ENCODE assay signal across 8 cellular contexts in the genomic region with DNA sequence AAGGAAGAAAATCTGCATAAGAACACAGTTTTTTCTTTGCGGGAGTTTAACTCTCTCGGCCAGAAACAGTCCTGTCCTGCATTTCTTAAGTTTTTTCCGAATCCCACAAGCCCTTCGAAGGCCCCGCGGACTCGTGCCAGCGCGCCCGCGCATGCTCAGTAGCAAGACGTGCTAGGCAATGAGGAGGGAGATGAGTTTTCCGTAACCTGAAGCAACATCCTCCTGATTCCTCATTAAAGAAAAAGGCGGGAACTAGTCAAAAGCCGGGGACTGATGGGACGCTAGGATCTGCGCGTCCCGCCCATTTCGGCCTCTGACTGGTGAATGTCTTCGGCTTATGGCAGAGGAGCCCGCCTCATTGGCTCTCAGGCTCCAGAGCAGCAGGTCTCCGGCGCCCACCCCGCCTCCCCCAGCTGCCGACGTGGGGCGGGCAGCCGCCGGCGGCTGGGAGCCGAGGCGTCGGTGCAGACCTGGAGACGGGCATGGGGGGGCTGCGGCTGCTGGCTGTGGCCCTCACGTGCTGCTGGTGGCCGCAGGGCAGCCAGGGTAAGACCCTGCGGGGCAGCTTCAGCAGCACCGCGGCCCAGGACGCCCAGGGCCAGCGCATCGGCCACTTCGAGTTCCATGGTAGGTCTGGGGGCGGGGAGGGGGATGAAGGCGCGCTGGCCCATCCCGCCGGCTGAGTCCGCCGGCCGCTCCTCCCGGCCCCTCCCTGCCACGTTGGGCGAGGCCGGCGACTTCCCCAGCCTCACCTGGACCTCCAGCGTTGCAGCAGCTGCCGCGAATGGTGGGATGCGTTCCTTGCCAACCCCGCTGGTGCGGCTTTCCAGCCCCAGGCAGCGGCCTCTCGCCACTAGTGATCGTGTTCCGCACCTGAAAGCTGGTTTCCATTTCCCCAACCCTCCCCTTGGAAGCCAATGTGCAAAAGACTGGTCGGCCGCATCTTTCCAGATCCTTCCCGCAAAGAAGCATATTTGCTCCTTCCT. TPM values are rescaled to one million over a fixed set of nuclear protein-coding genes. Genes with fewer than 3 reads are reported as not detected.
DNase-seq lines count a peak whose midpoint lies in the region; ATAC-seq and TF ChIP-seq lines count a peak whose summit lies in the region.

Gene GPR180, plus strand, starts transcription at position 412 of the 986 bp plus-strand sequence. Its CDS starts 71 bp downstream, at position 483.

- DNase-seq in AG04450 (ENCODE audit: low read depth, low spot score) (peak; percentile 99), NCI-H2196 (lab: John Stamatoyannopoulos, UW; ENCODE audit: unreplicated experiment) (peak; percentile 90), cardiac fibroblast (ENCODE audit: low read depth in 2 of 2) (peak; percentile 99 to 100), iPS-NIHi11 (ENCODE audit: low spot score) (peak; percentile 95)

- peak; percentile 99 for ATAC-seq in GM18873 (IDR thresholded peaks at IDR 0.05; ENCODE audit: low FRiP score, unreplicated experiment)
- ATAC-seq in HG03135 (IDR thresholded peaks at IDR 0.05; ENCODE audit: unreplicated experiment), result peak; percentile 100

- H3K27me3 ChIP-seq in AG04450 (ENCODE audit: control insufficient read depth, insufficient read depth, low read length), result no peaks in the 10 kb centered on the region

- TF ChIP-seq CTCF in AG04450 (IDR thresholded peaks at IDR 0.05; ENCODE audit: low read depth, low read length) (no peak), WI38 (IDR thresholded peaks at IDR 0.05; ENCODE audit: low read depth, low read length) (no peak), cardiac fibroblast (IDR thresholded peaks at IDR 0.05; ENCODE audit: low read depth, low read length) (no peak)

- H3K27ac ChIP-seq in AG04450 (ENCODE audit: low read depth, low read length), result peak within 1 kb of the TSS; percentile 57
- peak within 1 kb of the TSS in 20 of 21 experiments; percentile 63 to 92 (median 83) for H3K27ac ChIP-seq in skin epidermis

- H3K4me3 ChIP-seq in AG04450 (ENCODE audit: low read depth, low read length), result peak within 1 kb of the TSS; percentile 89
- peak within 1 kb of the TSS; percentile 93 for H3K4me3 ChIP-seq in WI38 (ENCODE audit: low read depth, low read length)
- peak within 1 kb of the TSS; percentile 74 to 85 for H3K4me3 ChIP-seq in cardiac fibroblast (replicated peaks in 1 of 2; ENCODE audit: low read depth in 2 of 2, low read length in 2 of 2)
- peak within 1 kb of the TSS; percentile 57 to 99 (median 94) for H3K4me3 ChIP-seq in skin epidermis

- CTCF ChIA-PET in AG04450 (lab: Charles Lee), result interaction anchor here (0.7 to 5.6 kb wide), 2 partner anchors 17 to 1626 kb away, joined by 3 to 67 read pairs; no protein-coding TSS in a partner anchor

- H3K9me3 ChIP-seq in AG04450 (ENCODE audit: control insufficient read depth, insufficient read depth, low read length), result no peaks in the 10 kb centered on the region; the same call in 1 of the 2 replicates

- POLR2A ChIA-PET in AG04450 (lab: Yijun Ruan, JAX), result interaction anchor here (0.7 to 1.4 kb wide), 3 partner anchors 10 to 53 kb away, joined by 3 to 8 read pairs (median 4); no protein-coding TSS in a partner anchor

RNA-seq across cellular contexts. Expression of gene GPR180, which starts in this region (rescaled TPM):
- polyA plus RNA-seq in AG04450 (2011; rRNA removed), result 5.8 and 8.6 TPM in 2 replicates
- 5.7 and 10.8 TPM in 2 replicates for polyA minus RNA-seq in AG04450 (2011; rRNA and poly(A)+ RNA removed)

Comparison
In these comparisons a context has a peak if more than half of its experiments do, and no peak if none do; other contexts are left out.
1. Peak in every context shown above with its lines: DNase-seq, ATAC-seq, H3K4me3 ChIP-seq and H3K27ac ChIP-seq.